Comparison of ENCODE assay signal across 1 cellular context in genomic region chr2:167334343-167334742, GRCh38.
TF ChIP-seq lines count a peak whose summit lies in the region.

No MANE protein-coding gene starts in this region.

TF ChIP-seq in GM23338, 12 proteins besides CTCF, POLR2A, EP300 and RAD21:
- no peak for TF ChIP-seq ZNF462 (CRISPR knock-in tag; IDR thresholded peaks at IDR 0.05)
- no peak for TF ChIP-seq ETS1 (IDR thresholded peaks at IDR 0.05)
- TF ChIP-seq EZH2 (IDR thresholded peaks at IDR 0.05; ENCODE audit: low read depth, unreplicated experiment): no peak
- TF ChIP-seq NANOG (IDR thresholded peaks at IDR 0.05; ENCODE audit: borderline replicate concordance): no peak
- TF ChIP-seq JUNB (IDR thresholded peaks at IDR 0.05; ENCODE audit: unreplicated experiment): no peak
- TF ChIP-seq CREB1 (CRISPR knock-in tag; IDR thresholded peaks at IDR 0.05; ENCODE audit: low read depth): no peak
- TF ChIP-seq POLR2AphosphoS5 (IDR thresholded peaks at IDR 0.05; ENCODE audit: low read depth): no peak
- no peak for TF ChIP-seq STAT1 (IDR thresholded peaks at IDR 0.05; ENCODE audit: unreplicated experiment)
- TF ChIP-seq EZH2phosphoT487 (IDR thresholded peaks at IDR 0.05; ENCODE audit: unreplicated experiment): no peak
- no peak for TF ChIP-seq ZNF331 (CRISPR knock-in tag; IDR thresholded peaks at IDR 0.05; ENCODE audit: low read depth)
- no peak for TF ChIP-seq REST (IDR thresholded peaks at IDR 0.05; ENCODE audit: unreplicated experiment)
- no peak for TF ChIP-seq ZNF114 (CRISPR knock-in tag; IDR thresholded peaks at IDR 0.05)
